ENCODE assay signal across 12 cellular contexts in genomic region chr18:9108911-9109310, GRCh38. TPM values are rescaled to one million over a fixed set of nuclear protein-coding genes. Genes with fewer than 3 reads are reported as not detected.
DNase-seq lines count a peak whose midpoint lies in the region; FAIRE-seq and TF ChIP-seq lines count a peak whose summit lies in the region.
"Had no signal": no experiment of that assay in that cellular context is flagged by ENCODE, and none has a peak within 500 bp of the region (broad histone marks: within the 10 kb centered on the region; RNA-seq: fewer than 3 reads in every experiment).

No MANE protein-coding gene starts in this region.

- H3K9ac ChIP-seq in keratinocyte (ENCODE audit: control insufficient read depth, extremely low read depth, insufficient read depth, low read length) (no peak overlapping the region), colonic mucosa (ENCODE audit: low read depth in 2 of 2, low read length in 2 of 2) (no peak overlapping the region)
- H3K9ac ChIP-seq: BLaER1 had no signal

- DNase-seq in MCF 10A (ENCODE audit: unreplicated experiment) (no peak), breast epithelium (ENCODE audit: low spot score in 2 of 2) (no peak), keratinocyte (ENCODE audit: low read depth, low spot score) (no peak), transverse colon (no peak), colonic mucosa (no peak), NOMO-1 treated with DMSO at 0.1 percent for 48 hours (lab: John Stamatoyannopoulos, UW; ENCODE audit: unreplicated experiment) (no peak), suprapubic skin (ENCODE audit: low spot score in 2 of 2) (no peak)
- DNase-seq in activated T-helper 1 cell treated with anti-CD3 and anti-CD28 coated beads, Interleukin-12 subunit alpha, Interleukin-12 subunit beta, Interleukin-2, Interleukin-4 antibody, amounts not matched to agents 30 ng/mL and 10 ng/mL and 1 ng/mL, durations not matched to agents 14 hours and 24 hours and 36 hours (ENCODE audit: low spot score): no peak
- DNase-seq: brain microvascular endothelial cell, SHP77 had no signal

- in situ Hi-C loops in transverse colon (cut with MboI; ENCODE audit: low pct_ligation_motif_present in 1 of 4, low pct_unique_long_range_greater_than_20kb in 1 of 4, low sequenced_read_pairs in 3 of 4): no loop called here

- BruUV-seq in MCF 10A (replicated peaks; lab: Mats Ljungman, UMichigan): no TSS peak

- H3K4me3 ChIP-seq in breast epithelium (no peak overlapping the region), keratinocyte (ENCODE audit: control insufficient read depth in 2 of 3, extremely low read depth in 1 of 3, insufficient read depth in 2 of 3, low read depth in 1 of 3, low read length in 3 of 3) (no peak overlapping the region), transverse colon (no peak overlapping the region), colonic mucosa (no peak overlapping the region), suprapubic skin (no peak overlapping the region)
- H3K4me3 ChIP-seq: BLaER1 had no signal

- no peaks in the 10 kb centered on the region for H3K27me3 ChIP-seq in breast epithelium
- H3K27me3 ChIP-seq in keratinocyte (ENCODE audit: control insufficient read depth, extremely low read depth, insufficient read depth, low read length): no peaks in the 10 kb centered on the region
- H3K27me3 ChIP-seq in transverse colon: no peaks in the 10 kb centered on the region
- H3K27me3 ChIP-seq in colonic mucosa: no peaks in the 10 kb centered on the region
- no peaks in the 10 kb centered on the region for H3K27me3 ChIP-seq in suprapubic skin
- H3K27me3 ChIP-seq: BLaER1, brain microvascular endothelial cell, neutrophil had no signal

- H3K36me3 ChIP-seq in breast epithelium (no peaks in the 10 kb centered on the region), keratinocyte (ENCODE audit: control insufficient read depth in 2 of 2, extremely low read depth in 1 of 2, insufficient read depth in 2 of 2, low read length in 2 of 2) (peaks cover 0 to 6% of the 10 kb centered on the region in 2 experiments), transverse colon (no peaks in the 10 kb centered on the region), colonic mucosa (no peaks in the 10 kb centered on the region), suprapubic skin (no peaks in the 10 kb centered on the region)
- H3K36me3 ChIP-seq: brain microvascular endothelial cell, neutrophil had no signal

- H3K27ac ChIP-seq in breast epithelium: peak overlapping the region in 1 of 2 donors; percentile 21
- no peak overlapping the region for H3K27ac ChIP-seq in keratinocyte (ENCODE audit: control insufficient read depth, insufficient read depth, low read length)
- peak overlapping the region; percentile 55 to 71 (median 60) for H3K27ac ChIP-seq in transverse colon
- no peak overlapping the region for H3K27ac ChIP-seq in colonic mucosa
- no peak overlapping the region for H3K27ac ChIP-seq in suprapubic skin
- H3K27ac ChIP-seq: BLaER1, brain microvascular endothelial cell, neutrophil had no signal

- CTCF ChIA-PET in MCF 10A (lab: Yijun Ruan, JAX): interaction anchor here (0.7 kb wide), 1 partner anchor 28 kb away, joined by 4 read pairs; the partner anchor contains the start of gene ANKRD12

- POLR2A ChIA-PET in MCF 10A (lab: Yijun Ruan, JAX): interaction anchor here (1.3 to 16.4 kb wide), 3 partner anchors 9 to 226 kb away, joined by 4 to 586 read pairs (median 10); partner anchors contain the start of genes ANKRD12 and TWSG1

- no peak overlapping the region for H2AFZ ChIP-seq in keratinocyte (ENCODE audit: control insufficient read depth, low read length)

- H3K79me2 ChIP-seq in keratinocyte (ENCODE audit: control insufficient read depth, insufficient read depth, low read length): peaks cover 100% of the 10 kb centered on the region

- TF ChIP-seq CTCF in MCF 10A (IDR thresholded peaks at IDR 0.05; ENCODE audit: unreplicated experiment) (no peak), breast epithelium (IDR thresholded peaks at IDR 0.05) (no peak), keratinocyte (optimal IDR thresholded peaks at IDR 0.05 in 1 of 3, IDR thresholded peaks at IDR 0.05 in 1 of 3, conservative IDR thresholded peaks at IDR 0.05 in 1 of 3; ENCODE audit: extremely low read depth in 1 of 3, insufficient read depth in 2 of 3, low read length in 3 of 3) (no peak), transverse colon (IDR thresholded peaks at IDR 0.05) (no peak), colonic mucosa (IDR thresholded peaks at IDR 0.05) (no peak), suprapubic skin (IDR thresholded peaks at IDR 0.05) (no peak)

- 81 to 100% methylated on average over 1 to 2 of the region's 2 CpGs for WGBS in transverse colon (ENCODE audit: low coverage in 1 of 2), 2 donors
- 93% methylated on average over 2 of the region's 2 CpGs for WGBS in suprapubic skin

- FAIRE-seq in keratinocyte (lab: Jason Lieb, UNC): no peak

- H3K27ac Mint-ChIP-seq in MCF 10A (ENCODE audit: low read depth, unreplicated experiment): peak overlapping the region; percentile 46
- peak overlapping the region; percentile 88 for H3K27ac Mint-ChIP-seq in activated T-helper 1 cell treated with anti-CD3 and anti-CD28 coated beads, Interleukin-12 subunit alpha, Interleukin-12 subunit beta, Interleukin-2, Interleukin-4 antibody, amounts not matched to agents 30 ng/mL and 10 ng/mL and 1 ng/mL, durations not matched to agents 14 hours and 24 hours and 36 hours

- H3K9me1 ChIP-seq in keratinocyte (ENCODE audit: control insufficient read depth, extremely low read depth, insufficient read depth, low read length): no peaks in the 10 kb centered on the region

- no peak for TF ChIP-seq EP300 in transverse colon (IDR thresholded peaks at IDR 0.05; ENCODE audit: low read depth)
- TF ChIP-seq EP300 in suprapubic skin (IDR thresholded peaks at IDR 0.05): no peak

- TF ChIP-seq POLR2A in breast epithelium (IDR thresholded peaks at IDR 0.05) (no peak), transverse colon (IDR thresholded peaks at IDR 0.05) (no peak), suprapubic skin (IDR thresholded peaks at IDR 0.05) (no peak)

- peaks cover 2% of the 10 kb centered on the region for H4K20me1 ChIP-seq in keratinocyte (ENCODE audit: control insufficient read depth, extremely low read depth, insufficient read depth, low read length)

- peaks cover 20% of the 10 kb centered on the region for H3K36me3 Mint-ChIP-seq in MCF 10A (ENCODE audit: insufficient read depth, unreplicated experiment)
- peaks cover 59% of the 10 kb centered on the region for H3K36me3 Mint-ChIP-seq in activated T-helper 1 cell treated with anti-CD3 and anti-CD28 coated beads, Interleukin-12 subunit alpha, Interleukin-12 subunit beta, Interleukin-2, Interleukin-4 antibody, amounts not matched to agents 30 ng/mL and 10 ng/mL and 1 ng/mL, durations not matched to agents 14 hours and 24 hours and 36 hours (ENCODE audit: low read depth)

- intact Hi-C loops in MCF 10A (cut with micrococcal nuclease) (no loop called here), breast epithelium (cut with DNase I; ENCODE audit: low total_unique reads) (no loop called here), transverse colon (cut with DNase I; ENCODE audit: low total_unique reads) (no loop called here), colonic mucosa (cut with DNase I) (no loop called here)
- intact Hi-C loops in activated T-helper 1 cell treated with anti-CD3 and anti-CD28 coated beads, Interleukin-12 subunit alpha, Interleukin-12 subunit beta, Interleukin-2, Interleukin-4 antibody, amounts not matched to agents 30 ng/mL and 10 ng/mL and 1 ng/mL, durations not matched to agents 14 hours and 24 hours and 36 hours (cut with micrococcal nuclease): loop anchor here (1.0 kb wide), 1 partner anchor 8 kb away; no protein-coding TSS in a partner anchor

- peaks cover 50% of the 10 kb centered on the region for H3K4me1 Mint-ChIP-seq in MCF 10A (ENCODE audit: insufficient read depth, unreplicated experiment)
- peaks cover 86% of the 10 kb centered on the region for H3K4me1 Mint-ChIP-seq in activated T-helper 1 cell treated with anti-CD3 and anti-CD28 coated beads, Interleukin-12 subunit alpha, Interleukin-12 subunit beta, Interleukin-2, Interleukin-4 antibody, amounts not matched to agents 30 ng/mL and 10 ng/mL and 1 ng/mL, durations not matched to agents 14 hours and 24 hours and 36 hours (ENCODE audit: low read depth)

- peak overlapping the region; percentile 43 for H3K4me2 ChIP-seq in keratinocyte (ENCODE audit: control insufficient read depth, extremely low read depth, insufficient read depth, low read depth, low read length)
- H3K4me2 ChIP-seq: BLaER1 had no signal

- dilution Hi-C loops in keratinocyte (cut with MboI; ENCODE audit: extremely low pct_ligation_motif_present, low sequenced_read_pairs): no loop called here

- H3K27me3 Mint-ChIP-seq in MCF 10A (ENCODE audit: insufficient read depth, unreplicated experiment): no peaks in the 10 kb centered on the region
- no peaks in the 10 kb centered on the region for H3K27me3 Mint-ChIP-seq in activated T-helper 1 cell treated with anti-CD3 and anti-CD28 coated beads, Interleukin-12 subunit alpha, Interleukin-12 subunit beta, Interleukin-2, Interleukin-4 antibody, amounts not matched to agents 30 ng/mL and 10 ng/mL and 1 ng/mL, durations not matched to agents 14 hours and 24 hours and 36 hours (ENCODE audit: insufficient read depth)

- H3K9me3 ChIP-seq in breast epithelium (no peaks in the 10 kb centered on the region), keratinocyte (ENCODE audit: control insufficient read depth, low read depth, low read length) (no peaks in the 10 kb centered on the region), transverse colon (no peaks in the 10 kb centered on the region), colonic mucosa (no peaks in the 10 kb centered on the region), suprapubic skin (no peaks in the 10 kb centered on the region)
- H3K9me3 ChIP-seq: BLaER1, neutrophil had no signal

- H3K4me3 Mint-ChIP-seq in MCF 10A (ENCODE audit: unreplicated experiment): no peak overlapping the region
- peak overlapping the region; percentile 73 for H3K4me3 Mint-ChIP-seq in activated T-helper 1 cell treated with anti-CD3 and anti-CD28 coated beads, Interleukin-12 subunit alpha, Interleukin-12 subunit beta, Interleukin-2, Interleukin-4 antibody, amounts not matched to agents 30 ng/mL and 10 ng/mL and 1 ng/mL, durations not matched to agents 14 hours and 24 hours and 36 hours

- H3K9me3 Mint-ChIP-seq in MCF 10A (ENCODE audit: unreplicated experiment): no peaks in the 10 kb centered on the region
- H3K9me3 Mint-ChIP-seq in activated T-helper 1 cell treated with anti-CD3 and anti-CD28 coated beads, Interleukin-12 subunit alpha, Interleukin-12 subunit beta, Interleukin-2, Interleukin-4 antibody, amounts not matched to agents 30 ng/mL and 10 ng/mL and 1 ng/mL, durations not matched to agents 14 hours and 24 hours and 36 hours: no peaks in the 10 kb centered on the region

- H3K4me1 ChIP-seq in breast epithelium: peaks cover 11 to 25% of the 10 kb centered on the region in 2 donors
- peaks cover 29% of the 10 kb centered on the region for H3K4me1 ChIP-seq in keratinocyte (ENCODE audit: control insufficient read depth, extremely low read depth, insufficient read depth, low read length)
- H3K4me1 ChIP-seq in transverse colon: peaks cover 67 to 91% (median 81%) of the 10 kb centered on the region in 4 donors
- peaks cover 32% of the 10 kb centered on the region for H3K4me1 ChIP-seq in colonic mucosa
- H3K4me1 ChIP-seq in suprapubic skin: peaks cover 90% of the 10 kb centered on the region

RNA-seq across cellular contexts. Expression of gene NDUFV2, which starts 6.4 kb away (rescaled TPM):
- total RNA-seq in MCF 10A (2022) (192 and 202 TPM in 2 replicates), breast epithelium (100 to 1,000 TPM; 106 to 116 (median 113) TPM), transverse colon (100 to 1,000 TPM in 3 of 4 donors, 10 to 100 TPM in 1; 24.7 to 140 (median 113) TPM), colonic mucosa (100 to 1,000 TPM; 175 to 203 TPM), suprapubic skin (100 to 1,000 TPM; 107 to 137 (median 124) TPM)
- total RNA-seq in activated T-helper 1 cell treated with anti-CD3 and anti-CD28 coated beads, Interleukin-12 subunit alpha, Interleukin-12 subunit beta, Interleukin-2, Interleukin-4 antibody, amounts not matched to agents 30 ng/mL and 10 ng/mL and 1 ng/mL, durations not matched to agents 14 hours and 24 hours and 36 hours: 381 and 391 TPM in 2 replicates
- 107 to 202 TPM (median 125 TPM) in 3 replicates for polyA plus RNA-seq in keratinocyte
- polyA plus RNA-seq in keratinocyte (2011; ENCODE audit: low read depth): 40.2 TPM
- 106 and 185 TPM in 2 replicates for polyA plus RNA-seq in keratinocyte (2011; cell fraction: cytosol; rRNA removed)
- polyA plus RNA-seq in keratinocyte (2011; cell fraction: nucleus; rRNA removed): 67.0 and 74.2 TPM in 2 replicates
- 100 and 142 TPM in 2 replicates for polyA plus RNA-seq in keratinocyte (2012; ENCODE audit: low replicate concordance)
- polyA minus RNA-seq in keratinocyte: 13.4 to 56.9 TPM (median 38.3 TPM) in 3 replicates
- polyA minus RNA-seq in keratinocyte (2011; cell fraction: cytosol; rRNA and poly(A)+ RNA removed): 20.5 TPM
- polyA minus RNA-seq in keratinocyte (2011; cell fraction: nucleus; rRNA and poly(A)+ RNA removed): 23.6 and 35.1 TPM in 2 replicates

RNA-seq across cellular contexts. Expression of gene ANKRD12, which starts 27.7 kb away (rescaled TPM):
- 25.3 and 36.7 TPM in 2 replicates for total RNA-seq in MCF 10A (2022)
- 10 to 100 TPM; 47.7 to 66.9 (median 51.5) TPM for total RNA-seq in breast epithelium
- 61.3 and 62.2 TPM in 2 replicates for total RNA-seq in activated T-helper 1 cell treated with anti-CD3 and anti-CD28 coated beads, Interleukin-12 subunit alpha, Interleukin-12 subunit beta, Interleukin-2, Interleukin-4 antibody, amounts not matched to agents 30 ng/mL and 10 ng/mL and 1 ng/mL, durations not matched to agents 14 hours and 24 hours and 36 hours
- polyA plus RNA-seq in keratinocyte: 2.6 to 8.0 TPM (median 4.9 TPM) in 3 replicates
- polyA plus RNA-seq in keratinocyte (2011; ENCODE audit: low read depth): 160 TPM
- polyA plus RNA-seq in keratinocyte (2011; cell fraction: cytosol; rRNA removed): 2.0 and 3.8 TPM in 2 replicates
- 7.0 and 9.0 TPM in 2 replicates for polyA plus RNA-seq in keratinocyte (2011; cell fraction: nucleus; rRNA removed)
- polyA plus RNA-seq in keratinocyte (2012; ENCODE audit: low replicate concordance): 12.7 and 21.4 TPM in 2 replicates
- 3.0 to 39.0 TPM (median 12.0 TPM) in 3 replicates for polyA minus RNA-seq in keratinocyte
- polyA minus RNA-seq in keratinocyte (2011; cell fraction: cytosol; rRNA and poly(A)+ RNA removed): 11.3 TPM
- polyA minus RNA-seq in keratinocyte (2011; cell fraction: nucleus; rRNA and poly(A)+ RNA removed): 10.2 and 29.2 TPM in 2 replicates
- 10 to 100 TPM; 17.5 to 91.8 (median 59.1) TPM for total RNA-seq in transverse colon
- total RNA-seq in colonic mucosa: 10 to 100 TPM; 27.9 to 55.7 TPM
- 100 to 1,000 TPM in 1 of 4 donors, 10 to 100 TPM in 3; 41.0 to 107 (median 60.8) TPM for total RNA-seq in suprapubic skin

Comparison
In these comparisons a context has a peak if more than half of its experiments do, and no peak if none do; other contexts are left out.
1. H3K27ac ChIP-seq: peak in transverse colon (4 of 4); none in keratinocyte (single experiment), colonic mucosa (single experiment) and suprapubic skin (single experiment).